Comparison of ENCODE assay signal across 22 cellular contexts in genomic region chr1:233485385-233485784, GRCh38.
"Had no signal": no experiment of that assay in that cellular context is flagged by ENCODE, and none has a peak within 500 bp of the region (broad histone marks: within the 10 kb centered on the region; RNA-seq: fewer than 3 reads in every experiment).

No MANE protein-coding gene starts in this region.

- H3K4me1 ChIP-seq: Peyer's patch, SJSA1 had no signal

- H3K9me3 ChIP-seq: MG63, Peyer's patch, SJSA1 had no signal

- H3K36me3 ChIP-seq: MG63, Peyer's patch, SJSA1 had no signal

- H3K27me3 ChIP-seq: MG63, Peyer's patch, SJSA1 had no signal

- ATAC-seq: HepG2 had no signal

- DNase-seq: IMR-90, Karpas-422, KG1, MG63, NCI-H1092 treated with DMSO at 0.1 percent for 48 hours, NCI-H1436, NCI-H1694, NCI-H1930, NCI-H2081, NCI-H2107, NCI-H2227 treated with DMSO at 0.1 percent for 48 hours, NCI-H524 treated with DMSO at 0.1 percent for 48 hours, NCI-H69, NCI-H774, OCI-M1, PC-9, Peyer's patch, Right ventricle myocardium superior, SIG-M5 had no signal

- H3K4me3 ChIP-seq: MG63, PC-9, Peyer's patch, SJSA1, SK-N-MC had no signal

- H3K27ac ChIP-seq: PC-9, Peyer's patch, SJSA1, SK-N-MC had no signal
